9 cellular contexts compared by ENCODE assay signal in genomic region chr12:4215862-4216541, GRCh38. TPM values are rescaled to one million over a fixed set of nuclear protein-coding genes. Genes with fewer than 3 reads are reported as not detected.
A peak's percentile ranks its signal among the peaks of the same experiment; 100 is the strongest.
DNase-seq lines count a peak whose midpoint lies in the region; ATAC-seq, FAIRE-seq and TF ChIP-seq lines count a peak whose summit lies in the region.
"Had no signal": no experiment of that assay in that cellular context is flagged by ENCODE, and none has a peak within 500 bp of the region (broad histone marks: within the 10 kb centered on the region; RNA-seq: fewer than 3 reads in every experiment).

No MANE protein-coding gene starts in this region.

- H3K4me3 Mint-ChIP-seq in chondrocyte (ENCODE audit: unreplicated experiment), result no peak overlapping the region

- peaks cover 6% of the 10 kb centered on the region for H3K9me3 Mint-ChIP-seq in chondrocyte (ENCODE audit: low read depth)

- no peak for TF ChIP-seq POLR2A in GM12892 (IDR thresholded peaks at IDR 0.05; ENCODE audit: low read depth, low read length)

- H3K36me3 Mint-ChIP-seq in chondrocyte (ENCODE audit: low read depth), result no peaks in the 10 kb centered on the region

- no peak overlapping the region for H3K4me3 ChIP-seq in bronchial epithelial cell (ENCODE audit: low read depth, low read length)

- ATAC-seq in GM19438 (IDR thresholded peaks at IDR 0.05; ENCODE audit: low read depth, unreplicated experiment) (peak; percentile 54), HG03139 (IDR thresholded peaks at IDR 0.05; ENCODE audit: unreplicated experiment) (peak; percentile 45), SK-N-SH treated with all-trans-retinoic acid at 6 μM for 48 hours (no peak)

- FAIRE-seq in GM12892 (lab: Jason Lieb, UNC) (peak; percentile 95), bronchial epithelial cell (lab: Jason Lieb, UNC) (peak; percentile 18)

- H3K36me3 ChIP-seq in bronchial epithelial cell (ENCODE audit: control insufficient read depth, insufficient read depth, low read length), result no peaks in the 10 kb centered on the region

- no peaks in the 10 kb centered on the region for H3K27me3 ChIP-seq in bronchial epithelial cell (ENCODE audit: control insufficient read depth, insufficient read depth, low read length)

- peaks cover 8% of the 10 kb centered on the region for H3K4me1 Mint-ChIP-seq in chondrocyte (ENCODE audit: low read depth)

- H3K27me3 Mint-ChIP-seq in chondrocyte (ENCODE audit: low read depth), result peaks cover 61% of the 10 kb centered on the region

- H3K27ac Mint-ChIP-seq in chondrocyte (ENCODE audit: unreplicated experiment), result no peak overlapping the region

- no peak for TF ChIP-seq CTCF in bronchial epithelial cell (IDR thresholded peaks at IDR 0.05; ENCODE audit: insufficient read depth, low read length, severe bottlenecking)
- no peak for TF ChIP-seq CTCF in chondrocyte (IDR thresholded peaks at IDR 0.05)

- DNase-seq in GM12892 (ENCODE audit: insufficient read length) (peak; percentile 34), bronchial epithelial cell (ENCODE audit: low read depth) (peak; percentile 87), chondrocyte (ENCODE audit: low spot score) (no peak), NK-92 (lab: John Stamatoyannopoulos, UW; ENCODE audit: unreplicated experiment) (no peak), AG08396 (ENCODE audit: low spot score) (no peak)
- DNase-seq: activated effector memory CD4-positive, alpha-beta T cell treated with anti-CD3 and anti-CD28 coated beads, Interleukin-2, amount 50 U/mL, for 16 hours had no signal

TF ChIP-seq in SK-N-SH treated with all-trans-retinoic acid at 6 μM for 48 hours, 23 proteins besides CTCF, POLR2A, EP300 and RAD21:
- no peak for TF ChIP-seq GLIS3 (CRISPR knock-in tag; IDR thresholded peaks at IDR 0.05)
- TF ChIP-seq SNAI2 (CRISPR knock-in tag; IDR thresholded peaks at IDR 0.05), result no peak
- TF ChIP-seq PATZ1 (CRISPR knock-in tag; IDR thresholded peaks at IDR 0.05; ENCODE audit: borderline replicate concordance), result no peak
- no peak for TF ChIP-seq ARNTL (CRISPR knock-in tag; IDR thresholded peaks at IDR 0.05; ENCODE audit: borderline replicate concordance, low read depth)
- no peak for TF ChIP-seq CSDC2 (CRISPR knock-in tag; IDR thresholded peaks at IDR 0.05)
- TF ChIP-seq ZNF70 (CRISPR knock-in tag; IDR thresholded peaks at IDR 0.05), result no peak
- no peak for TF ChIP-seq ZFP30 (CRISPR knock-in tag; IDR thresholded peaks at IDR 0.05)
- no peak for TF ChIP-seq ISL1 (CRISPR knock-in tag; IDR thresholded peaks at IDR 0.05)
- no peak for TF ChIP-seq TCF4 (CRISPR knock-in tag; IDR thresholded peaks at IDR 0.05; ENCODE audit: borderline replicate concordance)
- TF ChIP-seq ZFP3 (CRISPR knock-in tag; IDR thresholded peaks at IDR 0.05), result no peak
- TF ChIP-seq ESRRG (CRISPR knock-in tag; IDR thresholded peaks at IDR 0.05), result no peak
- TF ChIP-seq POU6F1 (CRISPR knock-in tag; IDR thresholded peaks at IDR 0.05; ENCODE audit: borderline replicate concordance, low read depth), result no peak
- TF ChIP-seq ZNF8 (CRISPR knock-in tag; IDR thresholded peaks at IDR 0.05), result no peak
- no peak for TF ChIP-seq TSHZ2 (CRISPR knock-in tag; IDR thresholded peaks at IDR 0.05)
- TF ChIP-seq CSRNP3 (CRISPR knock-in tag; IDR thresholded peaks at IDR 0.05), result no peak

RNA-seq across cellular contexts. Expression of gene CCND2, which starts 57.6 kb away (rescaled TPM):
- polyA plus RNA-seq in GM12892 (2012; ENCODE audit: missing spikeins), result 130 TPM
- total RNA-seq in bronchial epithelial cell, result 115 and 123 TPM in 2 replicates
- 128 to 158 TPM (median 129 TPM) in 3 replicates for total RNA-seq in chondrocyte

Comparison
In these comparisons a context has a peak if more than half of its experiments do, and no peak if none do; other contexts are left out.
1. DNase-seq: peak in GM12892 (single experiment) and bronchial epithelial cell (single experiment); none in chondrocyte (single experiment), NK-92 (single experiment) and AG08396 (single experiment).